In genomic region chr2:85330839-85331636, GRCh38 we compare ENCODE assay signal across 1 cellular context.
TF ChIP-seq lines count a peak whose summit lies in the region.

No MANE protein-coding gene starts in this region.

TF ChIP-seq in GM12878, 131 proteins besides CTCF, POLR2A, EP300 and RAD21:
- peak; percentile 20; the same call in 1 of the 2 replicates for TF ChIP-seq ATF7 (IDR thresholded peaks at IDR 0.05; ENCODE audit: low read depth)
- TF ChIP-seq SKIL (IDR thresholded peaks at IDR 0.05; ENCODE audit: low read depth, poor library complexity, severe bottlenecking) = peak; percentile 52
- TF ChIP-seq YY1 (IDR thresholded peaks at IDR 0.05; ENCODE audit: low read depth, low read length) = 0 out of 2 replicates have a peak, but pooled peaks have one; percentile 24
- TF ChIP-seq PML (IDR thresholded peaks at IDR 0.05; ENCODE audit: low read length) = 0 out of 2 replicates have a peak, but pooled peaks have one; percentile 27
- TF ChIP-seq, protein P1, sequence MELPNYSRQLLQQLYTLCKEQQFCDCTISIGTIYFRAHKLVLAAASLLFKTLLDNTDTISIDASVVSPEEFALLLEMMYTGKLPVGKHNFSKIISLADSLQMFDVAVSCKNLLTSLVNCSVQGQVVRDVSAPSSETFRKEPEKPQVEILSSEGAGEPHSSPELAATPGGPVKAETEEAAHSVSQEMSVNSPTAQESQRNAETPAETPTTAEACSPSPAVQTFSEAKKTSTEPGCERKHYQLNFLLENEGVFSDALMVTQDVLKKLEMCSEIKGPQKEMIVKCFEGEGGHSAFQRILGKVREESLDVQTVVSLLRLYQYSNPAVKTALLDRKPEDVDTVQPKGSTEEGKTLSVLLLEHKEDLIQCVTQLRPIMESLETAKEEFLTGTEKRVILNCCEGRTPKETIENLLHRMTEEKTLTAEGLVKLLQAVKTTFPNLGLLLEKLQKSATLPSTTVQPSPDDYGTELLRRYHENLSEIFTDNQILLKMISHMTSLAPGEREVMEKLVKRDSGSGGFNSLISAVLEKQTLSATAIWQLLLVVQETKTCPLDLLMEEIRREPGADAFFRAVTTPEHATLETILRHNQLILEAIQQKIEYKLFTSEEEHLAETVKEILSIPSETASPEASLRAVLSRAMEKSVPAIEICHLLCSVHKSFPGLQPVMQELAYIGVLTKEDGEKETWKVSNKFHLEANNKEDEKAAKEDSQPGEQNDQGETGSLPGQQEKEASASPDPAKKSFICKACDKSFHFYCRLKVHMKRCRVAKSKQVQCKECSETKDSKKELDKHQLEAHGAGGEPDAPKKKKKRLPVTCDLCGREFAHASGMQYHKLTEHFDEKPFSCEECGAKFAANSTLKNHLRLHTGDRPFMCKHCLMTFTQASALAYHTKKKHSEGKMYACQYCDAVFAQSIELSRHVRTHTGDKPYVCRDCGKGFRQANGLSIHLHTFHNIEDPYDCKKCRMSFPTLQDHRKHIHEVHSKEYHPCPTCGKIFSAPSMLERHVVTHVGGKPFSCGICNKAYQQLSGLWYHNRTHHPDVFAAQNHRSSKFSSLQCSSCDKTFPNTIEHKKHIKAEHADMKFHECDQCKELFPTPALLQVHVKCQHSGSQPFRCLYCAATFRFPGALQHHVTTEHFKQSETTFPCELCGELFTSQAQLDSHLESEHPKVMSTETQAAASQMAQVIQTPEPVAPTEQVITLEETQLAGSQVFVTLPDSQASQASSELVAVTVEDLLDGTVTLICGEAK (IDR thresholded peaks at IDR 0.05; ENCODE audit: borderline replicate concordance) = peak; percentile 31; the same call in 1 of the 2 replicates
- no peak for TF ChIP-seq NRF1 (conservative IDR thresholded peaks at IDR 0.05; ENCODE audit: low read depth, low read length)
- TF ChIP-seq STAT1 (conservative IDR thresholded peaks at IDR 0.05) = no peak
- peak; percentile 50 for TF ChIP-seq RUNX3 (IDR thresholded peaks at IDR 0.05; ENCODE audit: low read length)
- TF ChIP-seq KDM1A (IDR thresholded peaks at IDR 0.05; ENCODE audit: borderline replicate concordance) = no peak
